23 cellular contexts compared by ENCODE assay signal in the genomic region with DNA sequence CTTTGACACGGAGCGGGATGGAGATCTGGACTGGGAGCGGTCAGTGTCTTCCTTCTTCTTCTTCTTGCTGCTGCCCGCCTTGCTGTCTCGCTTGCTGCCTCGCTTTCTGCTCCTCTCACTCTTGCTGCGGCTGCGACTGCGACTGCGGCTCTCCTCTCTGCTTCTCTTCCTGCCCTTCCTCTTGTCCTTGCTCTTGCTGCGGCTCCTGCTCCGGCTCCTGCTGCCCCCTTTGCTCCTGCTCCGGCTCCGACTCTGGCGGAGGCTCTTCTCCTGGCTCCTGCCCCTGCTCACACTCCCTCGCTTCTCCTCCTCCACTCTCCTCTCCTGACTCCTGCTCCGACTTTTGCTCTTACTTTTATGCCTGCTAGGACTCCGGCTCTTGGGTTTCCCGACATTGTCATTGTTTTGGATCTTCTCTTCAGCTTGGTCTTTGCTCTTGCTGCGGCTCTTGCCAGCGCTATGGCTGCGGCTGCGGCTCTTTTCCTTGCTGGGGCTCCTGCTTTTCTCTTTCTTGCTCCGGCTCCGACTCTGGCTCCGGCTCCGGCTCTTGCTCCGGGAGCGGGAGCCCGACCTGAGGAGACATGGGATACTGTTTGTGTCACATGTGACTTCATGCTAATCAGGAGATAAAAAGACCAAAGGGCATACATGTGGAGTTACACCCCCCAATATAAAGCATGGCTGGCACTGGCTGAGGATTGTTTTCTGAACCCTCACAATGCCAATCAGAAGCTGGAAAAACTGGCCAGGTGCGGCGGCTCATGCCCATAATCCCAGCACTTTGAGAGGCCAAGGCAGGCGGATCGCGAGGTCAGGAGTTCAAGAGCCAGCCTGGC. TPM values are rescaled to one million over a fixed set of nuclear protein-coding genes. Genes with fewer than 3 reads are reported as not detected.
DNase-seq lines count a peak whose midpoint lies in the region; ATAC-seq and TF ChIP-seq lines count a peak whose summit lies in the region.
"Had no signal": no experiment of that assay in that cellular context is flagged by ENCODE, and none has a peak within 500 bp of the region (broad histone marks: within the 10 kb centered on the region; RNA-seq: fewer than 3 reads in every experiment).

No MANE protein-coding gene starts in this region.

- H3K4me2 ChIP-seq in osteoblast (ENCODE audit: insufficient read depth, low read length), result no peak overlapping the region

- no peak for TF ChIP-seq CTCF in HEK293 (tag by site-specific recombination; IDR thresholded peaks at IDR 0.05)
- no peak for TF ChIP-seq CTCF in endodermal cell (conservative IDR thresholded peaks at IDR 0.05)
- TF ChIP-seq CTCF in osteoblast (IDR thresholded peaks at IDR 0.05; ENCODE audit: extremely low read depth, low read depth, low read length), result no peak
- no peak for TF ChIP-seq CTCF in GM10266 (IDR thresholded peaks at IDR 0.05; ENCODE audit: control insufficient read depth, insufficient read depth, low read depth, missing control alignments)

- peak overlapping the region; percentile 56 for H3K27ac Mint-ChIP-seq in activated T-cell treated with anti-CD3 and anti-CD28 coated beads, Interleukin-2, amount 50 U/mL, for 24 hours
- peak overlapping the region; percentile 48 for H3K27ac Mint-ChIP-seq in endodermal cell
- H3K27ac Mint-ChIP-seq: T-helper 17 cell had no signal

- H3K27ac ChIP-seq in HEK293 (ENCODE audit: extremely low read depth, low read depth, low read length) (no peak overlapping the region), endodermal cell (ENCODE audit: low read depth, low read length) (no peak overlapping the region), osteoblast (ENCODE audit: low read depth, low read length) (peak overlapping the region; percentile 94)
- H3K27ac ChIP-seq: SJSA1, upper lobe of left lung had no signal

- WGBS in endodermal cell (ENCODE audit: insufficient coverage in 1 of 2, insufficient read length in 1 of 2), 2 experiments, result 93 to 96% methylated on average over 27 to 35 of the region's 35 CpGs

- peaks cover 21% of the 10 kb centered on the region for H3K79me2 ChIP-seq in osteoblast (ENCODE audit: insufficient read depth, low read length)

- no peaks in the 10 kb centered on the region for H3K9me3 ChIP-seq in HEK293 (ENCODE audit: control insufficient read depth, insufficient read depth, low read depth, low read length)
- H3K9me3 ChIP-seq in endodermal cell (ENCODE audit: control insufficient read depth, low read length), result no peaks in the 10 kb centered on the region
- H3K9me3 ChIP-seq in osteoblast (ENCODE audit: low read depth, low read length), result no peaks in the 10 kb centered on the region
- H3K9me3 ChIP-seq: BE2C, SJSA1, upper lobe of left lung had no signal

- H3K27me3 ChIP-seq in endodermal cell (ENCODE audit: control insufficient read depth, insufficient read depth, low read length, poor library complexity, severe bottlenecking), result no peaks in the 10 kb centered on the region
- H3K27me3 ChIP-seq in osteoblast (ENCODE audit: insufficient read depth, low read length), result no peaks in the 10 kb centered on the region
- H3K27me3 ChIP-seq: BE2C, SJSA1, upper lobe of left lung had no signal

- no peak for ATAC-seq in activated T-cell treated with anti-CD3 and anti-CD28 coated beads, Interleukin-2, amount 50 U/mL, for 4 hours
- ATAC-seq in GM21447 (IDR thresholded peaks at IDR 0.05; ENCODE audit: unreplicated experiment), result no peak
- ATAC-seq: left ventricle myocardium superior, T-helper 17 cell had no signal

- no peaks in the 10 kb centered on the region for H3K9me3 Mint-ChIP-seq in activated T-cell treated with anti-CD3 and anti-CD28 coated beads, Interleukin-2, amount 50 U/mL, for 24 hours
- no peaks in the 10 kb centered on the region for H3K9me3 Mint-ChIP-seq in activated T-cell treated with anti-CD3 and anti-CD28 coated beads, Interleukin-2, amount 50 U/mL, for 4 hours
- no peaks in the 10 kb centered on the region for H3K9me3 Mint-ChIP-seq in endodermal cell

- H3K4me3 Mint-ChIP-seq in activated T-cell treated with anti-CD3 and anti-CD28 coated beads, Interleukin-2, amount 50 U/mL, for 24 hours, result no peak overlapping the region
- H3K4me3 Mint-ChIP-seq in activated T-cell treated with anti-CD3 and anti-CD28 coated beads, Interleukin-2, amount 50 U/mL, for 4 hours, result no peak overlapping the region
- no peak overlapping the region for H3K4me3 Mint-ChIP-seq in endodermal cell
- H3K4me3 Mint-ChIP-seq: T-helper 17 cell had no signal

- POLR2A ChIA-PET in HEK293 (lab: Yijun Ruan, JAX), result interaction anchor here (0.8 kb wide), 1 partner anchor 33 kb away, joined by 3 read pairs; the partner anchor contains the start of gene SRSF4

- H3K27me3 Mint-ChIP-seq in activated T-cell treated with anti-CD3 and anti-CD28 coated beads, Interleukin-2, amount 50 U/mL, for 24 hours, result no peaks in the 10 kb centered on the region
- H3K27me3 Mint-ChIP-seq in activated T-cell treated with anti-CD3 and anti-CD28 coated beads, Interleukin-2, amount 50 U/mL, for 4 hours (ENCODE audit: low read depth), result no peaks in the 10 kb centered on the region
- H3K27me3 Mint-ChIP-seq in endodermal cell (ENCODE audit: insufficient read depth), result no peaks in the 10 kb centered on the region
- H3K27me3 Mint-ChIP-seq: T-helper 17 cell had no signal

- H4K20me1 ChIP-seq in osteoblast (ENCODE audit: insufficient read depth, low read length), result peaks cover 8% of the 10 kb centered on the region

- CTCF ChIA-PET in HEK293 (lab: Yijun Ruan, JAX), result no interaction called here

- no peak overlapping the region for H3K9ac ChIP-seq in endodermal cell (ENCODE audit: extremely low read depth, low read length, poor library complexity, severe bottlenecking)

- H2AFZ ChIP-seq in osteoblast (ENCODE audit: low read length), result no peak overlapping the region

- no peaks in the 10 kb centered on the region for H3K4me1 Mint-ChIP-seq in activated T-cell treated with anti-CD3 and anti-CD28 coated beads, Interleukin-2, amount 50 U/mL, for 24 hours (ENCODE audit: low read depth)
- no peaks in the 10 kb centered on the region for H3K4me1 Mint-ChIP-seq in activated T-cell treated with anti-CD3 and anti-CD28 coated beads, Interleukin-2, amount 50 U/mL, for 4 hours (ENCODE audit: low read depth)
- H3K4me1 Mint-ChIP-seq in endodermal cell, result no peaks in the 10 kb centered on the region

- H3K36me3 ChIP-seq in HEK293 (ENCODE audit: control insufficient read depth in 2 of 2, insufficient read depth in 1 of 2, low read length in 2 of 2) (peaks cover 82 to 91% of the 10 kb centered on the region in 2 experiments), endodermal cell (ENCODE audit: control insufficient read depth, insufficient read depth, low read length) (peaks cover 85% of the 10 kb centered on the region), osteoblast (ENCODE audit: insufficient read depth, low read length) (peaks cover 64% of the 10 kb centered on the region)

- no peaks in the 10 kb centered on the region for H3K4me1 ChIP-seq in HEK293 (ENCODE audit: control insufficient read depth, insufficient read depth, low read length)
- no peaks in the 10 kb centered on the region for H3K4me1 ChIP-seq in endodermal cell (ENCODE audit: control insufficient read depth, insufficient read depth, low read length)
- H3K4me1 ChIP-seq in osteoblast (ENCODE audit: insufficient read depth, low read length), result peaks cover 30% of the 10 kb centered on the region
- H3K4me1 ChIP-seq: BE2C, SJSA1, upper lobe of left lung had no signal

- no peak for DNase-seq in activated T-cell treated with anti-CD3 and anti-CD28 coated beads, Interleukin-2, amount 50 U/mL, for 24 hours
- DNase-seq in activated T-cell treated with anti-CD3 and anti-CD28 coated beads, Interleukin-2, amount 50 U/mL, for 4 hours, result no peak
- no peak for DNase-seq in endodermal cell
- no peak for DNase-seq in osteoblast (ENCODE audit: insufficient read length, low spot score, missing footprints)
- no peak for DNase-seq in RPMI8226
- DNase-seq in GM10266 (ENCODE audit: extremely low spot score), result no peak
- DNase-seq: activated CD4-positive, alpha-beta T cell treated with anti-CD3 and anti-CD28 coated beads, Interleukin-2, amount 50 U/mL, for 1 hour; activated gamma-delta T cell; BE2C; central memory CD4-positive, alpha-beta T cell; DND-41; erythroblast; hypothalamus; IMR-90; left ventricle myocardium superior; NCI-H446; occipital lobe; retina; T-helper 17 cell had no signal

- no peak overlapping the region for H3K4me3 ChIP-seq in HEK293 (ENCODE audit: low read depth, low read length)
- H3K4me3 ChIP-seq in endodermal cell (ENCODE audit: low read length), result no peak overlapping the region
- no peak overlapping the region for H3K4me3 ChIP-seq in osteoblast (ENCODE audit: insufficient read depth, low read length)
- H3K4me3 ChIP-seq: SJSA1, upper lobe of left lung had no signal

- peaks cover 95% of the 10 kb centered on the region for H3K36me3 Mint-ChIP-seq in activated T-cell treated with anti-CD3 and anti-CD28 coated beads, Interleukin-2, amount 50 U/mL, for 24 hours (ENCODE audit: low read depth)
- peaks cover 65% of the 10 kb centered on the region for H3K36me3 Mint-ChIP-seq in activated T-cell treated with anti-CD3 and anti-CD28 coated beads, Interleukin-2, amount 50 U/mL, for 4 hours (ENCODE audit: insufficient read depth)
- peaks cover 87% of the 10 kb centered on the region for H3K36me3 Mint-ChIP-seq in endodermal cell (ENCODE audit: low read depth)

TF ChIP-seq in HEK293, 187 proteins besides CTCF, POLR2A, EP300 and RAD21:
- TF ChIP-seq, protein P1, sequence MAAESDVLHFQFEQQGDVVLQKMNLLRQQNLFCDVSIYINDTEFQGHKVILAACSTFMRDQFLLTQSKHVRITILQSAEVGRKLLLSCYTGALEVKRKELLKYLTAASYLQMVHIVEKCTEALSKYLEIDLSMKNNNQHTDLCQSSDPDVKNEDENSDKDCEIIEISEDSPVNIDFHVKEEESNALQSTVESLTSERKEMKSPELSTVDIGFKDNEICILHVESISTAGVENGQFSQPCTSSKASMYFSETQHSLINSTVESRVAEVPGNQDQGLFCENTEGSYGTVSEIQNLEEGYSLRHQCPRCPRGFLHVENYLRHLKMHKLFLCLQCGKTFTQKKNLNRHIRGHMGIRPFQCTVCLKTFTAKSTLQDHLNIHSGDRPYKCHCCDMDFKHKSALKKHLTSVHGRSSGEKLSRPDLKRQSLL (tag by site-specific recombination; IDR thresholded peaks at IDR 0.05), result peak; percentile 89
- TF ChIP-seq ZNF155 (tag by site-specific recombination; IDR thresholded peaks at IDR 0.05) (no peak), ZNF600 (tag by site-specific recombination; IDR thresholded peaks at IDR 0.05) (peak; percentile 98), ZFP37 (tag by site-specific recombination; IDR thresholded peaks at IDR 0.05) (no peak), OSR2 (tag by site-specific recombination; IDR thresholded peaks at IDR 0.05) (no peak)

RNA-seq across cellular contexts. Expression of gene TMEM200B, which starts 25.2 kb away (rescaled TPM):
- 1 to 10 TPM in 2 of 3 donors, under 1 TPM in 1; 0.61 to 1.7 (median 1.0) TPM for total RNA-seq in activated T-cell treated with anti-CD3 and anti-CD28 coated beads, Interleukin-2, amount 50 U/mL, for 4 hours
- 10 to 100 TPM; 36.0 to 49.4 TPM for total RNA-seq in endodermal cell
- 8.4 TPM for polyA plus RNA-seq in endodermal cell (2013, experiment 1 of 2)
- 8.4 TPM for polyA plus RNA-seq in endodermal cell (2013, experiment 2 of 2)
- total RNA-seq in osteoblast, result 9.4 and 10.6 TPM in 2 replicates
- total RNA-seq: T-helper 17 cell had no signal

RNA-seq across cellular contexts. Expression of gene SRSF4, which starts 32.8 kb away (rescaled TPM):
- total RNA-seq in activated T-cell treated with anti-CD3 and anti-CD28 coated beads, Interleukin-2, amount 50 U/mL, for 4 hours, result 100 to 1,000 TPM; 104 to 109 (median 106) TPM
- total RNA-seq in endodermal cell, result 100 to 1,000 TPM in 1 of 2 donors, 10 to 100 TPM in 1; 89.1 to 107 TPM
- polyA plus RNA-seq in endodermal cell (2013, experiment 1 of 2), result 101 TPM
- 85.0 TPM for polyA plus RNA-seq in endodermal cell (2013, experiment 2 of 2)
- 27.9 and 30.4 TPM in 2 replicates for total RNA-seq in osteoblast
